Comparison of ENCODE assay signal across 16 cellular contexts in the genomic region with DNA sequence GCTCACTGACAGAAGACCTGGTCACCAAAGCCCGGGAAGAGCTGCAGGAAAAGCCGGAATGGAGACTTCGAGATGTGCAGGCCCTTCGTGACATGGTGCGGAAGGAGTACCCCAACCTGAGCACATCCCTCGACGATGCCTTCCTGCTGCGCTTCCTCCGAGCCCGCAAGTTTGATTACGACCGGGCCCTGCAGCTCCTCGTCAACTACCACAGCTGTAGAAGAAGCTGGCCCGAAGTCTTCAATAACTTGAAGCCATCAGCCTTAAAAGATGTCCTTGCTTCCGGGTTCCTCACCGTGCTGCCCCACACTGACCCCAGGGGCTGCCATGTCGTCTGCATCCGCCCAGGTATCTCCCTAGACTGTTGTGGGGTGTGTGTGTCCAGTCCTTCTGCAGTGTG. TPM values are rescaled to one million over a fixed set of nuclear protein-coding genes. Genes with fewer than 3 reads are reported as not detected.
DNase-seq lines count a peak whose midpoint lies in the region; ATAC-seq, FAIRE-seq and TF ChIP-seq lines count a peak whose summit lies in the region.
"Had no signal": no experiment of that assay in that cellular context is flagged by ENCODE, and none has a peak within 500 bp of the region (broad histone marks: within the 10 kb centered on the region; RNA-seq: fewer than 3 reads in every experiment).

No MANE protein-coding gene starts in this region.

- peaks cover 23% of the 10 kb centered on the region for H3K4me1 Mint-ChIP-seq in stimulated activated effector memory CD8-positive, alpha-beta T cell treated with anti-CD3 and anti-CD28 coated beads, Interleukin-12 subunit alpha, Interleukin-12 subunit beta, amount 100 ng/mL, for 72 hours
- H3K4me1 Mint-ChIP-seq in type B pancreatic cell (ENCODE audit: unreplicated experiment) = peaks cover 9% of the 10 kb centered on the region
- H3K4me1 Mint-ChIP-seq in GM23338 = peaks cover 11% of the 10 kb centered on the region; the same call in 2 of the 3 replicates

- CTCF ChIA-PET in IMR-90 (lab: Yijun Ruan, JAX) = interaction anchor here (0.6 kb wide), 1 partner anchor 93 kb away, joined by 3 read pairs; no protein-coding TSS in a partner anchor
- CTCF ChIA-PET in HepG2 (lab: Yijun Ruan, JAX; ENCODE audit: low intra/inter-chr PET ratio, low total read pairs) = no interaction called here

- peaks cover 36% of the 10 kb centered on the region for H3K4me1 ChIP-seq in BLaER1
- H3K4me1 ChIP-seq in IMR-90 (ENCODE audit: control insufficient read depth, insufficient read depth, low read length) = peaks cover 4% of the 10 kb centered on the region; the same call in 1 of the 2 replicates
- H3K4me1 ChIP-seq in HepG2 (ENCODE audit: insufficient read depth, low read length) = peaks cover 17% of the 10 kb centered on the region
- peaks cover 4% of the 10 kb centered on the region; the same call in 1 of the 2 replicates for H3K4me1 ChIP-seq in GM23338 (ENCODE audit: insufficient read depth)
- peaks cover 6% of the 10 kb centered on the region for H3K4me1 ChIP-seq in MM.1S (ENCODE audit: low read length)
- H3K4me1 ChIP-seq: BE2C had no signal

- TF ChIP-seq CTCF in IMR-90 (conservative IDR thresholded peaks at IDR 0.05; ENCODE audit: low read depth, low read length) = no peak
- no peak for TF ChIP-seq CTCF in HepG2 (CRISPR knock-in tag; IDR thresholded peaks at IDR 0.05)
- no peak for TF ChIP-seq CTCF in type B pancreatic cell (conservative IDR thresholded peaks at IDR 0.05)
- no peak for TF ChIP-seq CTCF in GM23338 (conservative IDR thresholded peaks at IDR 0.05; ENCODE audit: low read depth in 2 of 2)
- TF ChIP-seq CTCF in MM.1S (IDR thresholded peaks at IDR 0.05; ENCODE audit: low read length) = no peak

- H3K36me3 Mint-ChIP-seq in stimulated activated effector memory CD8-positive, alpha-beta T cell treated with anti-CD3 and anti-CD28 coated beads, Interleukin-12 subunit alpha, Interleukin-12 subunit beta, amount 100 ng/mL, for 72 hours = peaks cover 63% of the 10 kb centered on the region
- H3K36me3 Mint-ChIP-seq in type B pancreatic cell = peaks cover 3% of the 10 kb centered on the region
- H3K36me3 Mint-ChIP-seq in GM23338 (ENCODE audit: low read depth) = peaks cover 16% of the 10 kb centered on the region
- H3K36me3 Mint-ChIP-seq: IgD-negative memory B cell had no signal

- dilution Hi-C loops in IMR-90 (cut with HindIII; ENCODE audit: low sequenced_read_pairs, unreplicated experiment) = no loop called here

- no peak overlapping the region for H2BK20ac ChIP-seq in IMR-90 (ENCODE audit: low read depth, low read length)

- no peak for DNase-seq in IMR-90
- DNase-seq in HepG2 (ENCODE audit: low spot score) = no peak
- no peak for DNase-seq in stimulated activated effector memory CD8-positive, alpha-beta T cell treated with anti-CD3 and anti-CD28 coated beads, Interleukin-12 subunit alpha, Interleukin-12 subunit beta, amount 100 ng/mL, for 72 hours (ENCODE audit: low spot score in 2 of 2)
- DNase-seq in GDM1 (lab: John Stamatoyannopoulos, UW) = no peak
- no peak for DNase-seq in type B pancreatic cell (ENCODE audit: extremely low spot score, unreplicated experiment)
- DNase-seq in GM23338 (ENCODE audit: low spot score) = no peak
- no peak for DNase-seq in MM.1S
- DNase-seq: BE2C, DMS53, GOT3, H9 had no signal

- no peak overlapping the region for H3K56ac ChIP-seq in IMR-90 (ENCODE audit: extremely low read depth, insufficient read depth, low read length)

- TF ChIP-seq RAD21 in IMR-90 (IDR thresholded peaks at IDR 0.05; ENCODE audit: low read length) (no peak), HepG2 (CRISPR knock-in tag; IDR thresholded peaks at IDR 0.05) (no peak)

- intact Hi-C loops in IMR-90 (cut with micrococcal nuclease) = no loop called here
- intact Hi-C loops in HepG2 (cut with micrococcal nuclease; ENCODE audit: unreplicated experiment) = no loop called here

- H3K23ac ChIP-seq in IMR-90 (ENCODE audit: low read depth, low read length) = no peak overlapping the region

- no peaks in the 10 kb centered on the region for H3K9me2 ChIP-seq in GM23338 (ENCODE audit: insufficient read depth)
- H3K9me2 ChIP-seq in MM.1S (replicated peaks; ENCODE audit: insufficient read depth, low read length) = no peaks in the 10 kb centered on the region

- H3K27me3 ChIP-seq in BLaER1 (no peaks in the 10 kb centered on the region), IMR-90 (ENCODE audit: control insufficient read depth, insufficient read depth, low read length) (no peaks in the 10 kb centered on the region), HepG2 (ENCODE audit: control insufficient read depth in 1 of 2, insufficient read depth in 2 of 2, low read length in 2 of 2) (no peaks in the 10 kb centered on the region; a peak in 1 of 5 replicates), GM23338 (ENCODE audit: insufficient read depth) (no peaks in the 10 kb centered on the region), MM.1S (replicated peaks; ENCODE audit: insufficient read depth, low read length) (no peaks in the 10 kb centered on the region)
- H3K27me3 ChIP-seq: BE2C had no signal

- no peak overlapping the region for H3K4me3 Mint-ChIP-seq in stimulated activated effector memory CD8-positive, alpha-beta T cell treated with anti-CD3 and anti-CD28 coated beads, Interleukin-12 subunit alpha, Interleukin-12 subunit beta, amount 100 ng/mL, for 72 hours
- H3K4me3 Mint-ChIP-seq in type B pancreatic cell (no peak overlapping the region), GM23338 (no peak overlapping the region)
- H3K4me3 Mint-ChIP-seq: H9 had no signal

- no peak overlapping the region for H2BK15ac ChIP-seq in IMR-90 (ENCODE audit: low read depth, low read length)

- H3K36me3 ChIP-seq in BLaER1 (peaks cover 45% of the 10 kb centered on the region), IMR-90 (ENCODE audit: control insufficient read depth, insufficient read depth, low read length) (peaks cover 28% of the 10 kb centered on the region), HepG2 (replicated peaks in 1 of 2; ENCODE audit: control insufficient read depth in 1 of 2, insufficient read depth in 2 of 2, low read length in 2 of 2) (peaks cover 13 to 39% of the 10 kb centered on the region in 2 experiments), GM23338 (ENCODE audit: insufficient read depth) (no peaks in the 10 kb centered on the region), MM.1S (replicated peaks; ENCODE audit: insufficient read depth, low read length) (no peaks in the 10 kb centered on the region)

- no peaks in the 10 kb centered on the region for H3K9me3 Mint-ChIP-seq in stimulated activated effector memory CD8-positive, alpha-beta T cell treated with anti-CD3 and anti-CD28 coated beads, Interleukin-12 subunit alpha, Interleukin-12 subunit beta, amount 100 ng/mL, for 72 hours
- H3K9me3 Mint-ChIP-seq in type B pancreatic cell (no peaks in the 10 kb centered on the region), GM23338 (no peaks in the 10 kb centered on the region)
- H3K9me3 Mint-ChIP-seq: H9, IgD-negative memory B cell had no signal

- H3K27me3 Mint-ChIP-seq in type B pancreatic cell (no peaks in the 10 kb centered on the region), GM23338 (ENCODE audit: insufficient read depth, low read depth, poor library complexity) (peaks cover 9% of the 10 kb centered on the region)
- H3K27me3 Mint-ChIP-seq: IgD-negative memory B cell had no signal

- H3K4ac ChIP-seq in IMR-90 (ENCODE audit: low read depth, low read length) = no peak overlapping the region

- TF ChIP-seq POLR2A in IMR-90 (IDR thresholded peaks at IDR 0.05; ENCODE audit: low read depth, low read length) (no peak), HepG2 (IDR thresholded peaks at IDR 0.05; ENCODE audit: insufficient read depth in 1 of 2, low read depth in 2 of 2, low read length in 2 of 2) (no peak)

- ATAC-seq in IMR-90 (ENCODE audit: low read depth) (no peak), HepG2 (no peak), GM23338 (no peak)
- ATAC-seq in stimulated activated effector memory CD8-positive, alpha-beta T cell treated with anti-CD3 and anti-CD28 coated beads, Interleukin-12 subunit alpha, Interleukin-12 subunit beta, amount 100 ng/mL, for 72 hours = no peak

- no peak overlapping the region for H2AK5ac ChIP-seq in IMR-90 (ENCODE audit: low read depth, low read length)

- H4K20me1 ChIP-seq in BLaER1 = peaks cover 27% of the 10 kb centered on the region
- no peaks in the 10 kb centered on the region; the same call in 1 of the 2 replicates for H4K20me1 ChIP-seq in IMR-90 (ENCODE audit: insufficient read depth, low read length)
- no peaks in the 10 kb centered on the region for H4K20me1 ChIP-seq in HepG2 (ENCODE audit: insufficient read depth, low read length)
- H4K20me1 ChIP-seq in GM23338 (replicated peaks; ENCODE audit: insufficient read depth) = no peaks in the 10 kb centered on the region; the same call in 1 of the 2 replicates
- no peaks in the 10 kb centered on the region for H4K20me1 ChIP-seq in MM.1S (ENCODE audit: insufficient read depth, low read length)

- no peak for FAIRE-seq in HepG2 (lab: Jason Lieb, UNC)
- FAIRE-seq: A204.1, GM12878, GM18507 had no signal

- no peak overlapping the region for H3K18ac ChIP-seq in IMR-90 (ENCODE audit: low read depth, low read length)

- no peak overlapping the region for H4K5ac ChIP-seq in IMR-90 (ENCODE audit: low read depth, low read length)

- H4K91ac ChIP-seq in IMR-90 (ENCODE audit: insufficient read depth, low read depth, low read length) = no peak overlapping the region

- peaks cover 27 to 54% of the 10 kb centered on the region in 2 experiments for H3K79me1 ChIP-seq in IMR-90 (ENCODE audit: low read depth in 1 of 2, low read length in 2 of 2)

- H3K9me1 ChIP-seq in IMR-90 (ENCODE audit: insufficient read depth, low read length) = peaks cover 11% of the 10 kb centered on the region; the same call in 1 of the 2 replicates

- H2AFZ ChIP-seq in IMR-90 (replicated peaks; ENCODE audit: low read length, poor library complexity) (no peak overlapping the region), HepG2 (ENCODE audit: low read length) (no peak overlapping the region), GM23338 (no peak overlapping the region), MM.1S (ENCODE audit: low read length) (no peak overlapping the region)

- POLR2A ChIA-PET in IMR-90 (lab: Charles Lee; ENCODE audit: unreplicated experiment) (no interaction called here), HepG2 (lab: Yijun Ruan, JAX) (interaction anchor here (1.1 kb wide), 1 partner anchor 23 kb away, joined by 3 read pairs; no protein-coding TSS in a partner anchor)

- no peak overlapping the region for H2BK5ac ChIP-seq in IMR-90 (ENCODE audit: low read depth, low read length, poor library complexity, severe bottlenecking)

- peak overlapping the region; percentile 63 for H3K27ac Mint-ChIP-seq in stimulated activated effector memory CD8-positive, alpha-beta T cell treated with anti-CD3 and anti-CD28 coated beads, Interleukin-12 subunit alpha, Interleukin-12 subunit beta, amount 100 ng/mL, for 72 hours
- H3K27ac Mint-ChIP-seq in type B pancreatic cell = no peak overlapping the region
- no peak overlapping the region for H3K27ac Mint-ChIP-seq in GM23338
- H3K27ac Mint-ChIP-seq: H9 had no signal

- 0 out of 2 replicates have a peak overlapping the region, but pooled peaks have one; percentile 47 for H3K27ac ChIP-seq in BLaER1
- H3K27ac ChIP-seq in IMR-90 (ENCODE audit: insufficient read depth, low read length) = no peak overlapping the region
- no peak overlapping the region for H3K27ac ChIP-seq in HepG2 (ENCODE audit: extremely low read length, insufficient read depth, low read length)
- no peak overlapping the region for H3K27ac ChIP-seq in GM23338 (ENCODE audit: low read depth)
- H3K27ac ChIP-seq in MM.1S (ENCODE audit: low read length) = no peak overlapping the region

- H4K8ac ChIP-seq in IMR-90 (ENCODE audit: low read depth in 2 of 2, low read length in 2 of 2) = no peak overlapping the region

- H2BK120ac ChIP-seq in IMR-90 (ENCODE audit: low read depth, low read length) = no peak overlapping the region

- H3K9me3 ChIP-seq in BLaER1 = no peaks in the 10 kb centered on the region
- H3K9me3 ChIP-seq in IMR-90 (ENCODE audit: control insufficient read depth, insufficient read depth, low read length) = no peaks in the 10 kb centered on the region
- no peaks in the 10 kb centered on the region for H3K9me3 ChIP-seq in HepG2 (ENCODE audit: low read length)
- H3K9me3 ChIP-seq in MM.1S (replicated peaks; ENCODE audit: insufficient read depth, low read length) = no peaks in the 10 kb centered on the region
- H3K9me3 ChIP-seq: BE2C had no signal

- H2AK9ac ChIP-seq in IMR-90 (replicated peaks; ENCODE audit: low read depth, low read length, poor library complexity) = peak overlapping the region; percentile 31

- H3F3A ChIP-seq in GM23338 (replicated peaks; ENCODE audit: low read depth) = no peaks in the 10 kb centered on the region
- no peaks in the 10 kb centered on the region for H3F3A ChIP-seq in MM.1S (ENCODE audit: insufficient read depth, low read length)

- H3K4me2 ChIP-seq in BLaER1 = peak overlapping the region; percentile 62
- no peak overlapping the region for H3K4me2 ChIP-seq in IMR-90 (ENCODE audit: low read depth, low read length)
- H3K4me2 ChIP-seq in HepG2 (ENCODE audit: low read depth, low read length) = no peak overlapping the region
- H3K4me2 ChIP-seq in GM23338 = no peak overlapping the region
- no peak overlapping the region for H3K4me2 ChIP-seq in MM.1S (ENCODE audit: low read depth, low read length)

- H3K79me2 ChIP-seq in HepG2 (ENCODE audit: insufficient read depth, low read length) = peaks cover 12% of the 10 kb centered on the region
- peaks cover 7% of the 10 kb centered on the region for H3K79me2 ChIP-seq in GM23338 (replicated peaks; ENCODE audit: insufficient read depth)
- peaks cover 15% of the 10 kb centered on the region for H3K79me2 ChIP-seq in MM.1S (ENCODE audit: low read length)

- in situ Hi-C loops in IMR-90 (cut with MboI; ENCODE audit: low sequenced_read_pairs) (loop anchor here (25.0 kb wide), 1 partner anchor 1307 kb away; a partner anchor contains a TSS), HepG2 (cut with HindIII; ENCODE audit: extremely low pct_ligation_motif_present, low pct_unique_long_range_greater_than_20kb) (no loop called here)

- H3K14ac ChIP-seq in IMR-90 (replicated peaks; ENCODE audit: low read depth, low read length) = no peak overlapping the region

- 93% methylated on average over 11 of the region's 18 CpGs; no CpG with 5 or more reads in 1 of the 2 experiments for WGBS in IMR-90 (ENCODE audit: extremely low coverage in 2 of 2, insufficient read length in 1 of 2), 2 experiments
- 95% methylated on average over 18 of the region's 18 CpGs for WGBS in HepG2 (ENCODE audit: low lambda C conversion rate)

- H3K9ac ChIP-seq in BLaER1 (peak overlapping the region; percentile 37), IMR-90 (ENCODE audit: low read depth, low read length) (no peak overlapping the region), HepG2 (ENCODE audit: insufficient read depth, low read depth, low read length) (no peak overlapping the region), MM.1S (ENCODE audit: low read length) (no peak overlapping the region)

- TF ChIP-seq EP300 in HepG2 (IDR thresholded peaks at IDR 0.05; ENCODE audit: low read depth in 2 of 2, low read length in 2 of 2) (no peak), HepG2 (CRISPR knock-in tag; IDR thresholded peaks at IDR 0.05; ENCODE audit: borderline replicate concordance) (no peak)

- no TSS peak for BruUV-seq in IMR-90 (replicated peaks; lab: Mats Ljungman, UMichigan)
- no TSS peak for BruUV-seq in HepG2 (replicated peaks; lab: Mats Ljungman, UMichigan)

- H3K4me3 ChIP-seq in BLaER1 (no peak overlapping the region), IMR-90 (ENCODE audit: insufficient read depth, low read depth, low read length) (no peak overlapping the region), HepG2 (replicated peaks in 1 of 3; ENCODE audit: insufficient read depth in 1 of 3, low read depth in 2 of 3, low read length in 3 of 3) (no peak overlapping the region), GM23338 (no peak overlapping the region), MM.1S (ENCODE audit: low read length) (no peak overlapping the region)
- H3K4me3 ChIP-seq: GM12878 had no signal

RNA-seq across cellular contexts. Expression of a gene that starts 4.4 kb away (rescaled TPM):
- total RNA-seq in IMR-90 (2012; rRNA removed) (8.2 and 11.9 TPM in 2 replicates), HepG2 (2016; rRNA removed; fragmentation: Illumina TruSeq; extraction: Trizol) (18.8 and 25.0 TPM in 2 replicates), type B pancreatic cell (ENCODE audit: low replicate concordance) (20.8 and 21.5 TPM in 2 replicates)
- polyA plus RNA-seq in IMR-90 (2012; rRNA removed) (18.1 and 18.8 TPM in 2 replicates), HepG2 (2011; rRNA removed) (4.3 and 6.5 TPM in 2 replicates), GM23338 (2016; fragmentation: Nextera tagmentation; extraction: Ambion mirVana) (3.5 and 3.7 TPM in 2 replicates)
- 8.8 and 17.5 TPM in 2 replicates for polyA plus RNA-seq in IMR-90 (2012; cell fraction: cytosol; rRNA removed)
- 17.9 and 18.6 TPM in 2 replicates for polyA plus RNA-seq in IMR-90 (2012; cell fraction: nucleus; rRNA removed; ENCODE audit: low replicate concordance)
- total RNA-seq in HepG2 (2016; cell fraction: cytosol; rRNA removed; fragmentation: Illumina TruSeq; extraction: Trizol; ENCODE audit: low read depth) = 5.5 and 6.4 TPM in 2 replicates
- total RNA-seq in HepG2 (2016; cell fraction: insoluble cytoplasmic fraction; rRNA removed; fragmentation: Illumina TruSeq; extraction: Trizol) = 18.9 and 20.5 TPM in 2 replicates
- total RNA-seq in HepG2 (2016; cell fraction: membrane; rRNA removed; fragmentation: Illumina TruSeq; extraction: Trizol) = 9.4 and 11.1 TPM in 2 replicates
- total RNA-seq in HepG2 (2016; cell fraction: nucleus; rRNA removed; fragmentation: Illumina TruSeq; extraction: Trizol) = 12.8 and 13.9 TPM in 2 replicates
- 2.9 and 4.0 TPM in 2 replicates for polyA plus RNA-seq in HepG2 (2011; cell fraction: cytosol; rRNA removed)
- polyA plus RNA-seq in HepG2 (2011; cell fraction: nucleus; rRNA removed) = 7.3 and 9.9 TPM in 2 replicates
- polyA plus RNA-seq in HepG2 (2012) = 6.4 and 9.2 TPM in 2 replicates
- polyA plus RNA-seq in HepG2 (2016; cell fraction: cytosol; fragmentation: Illumina TruSeq; extraction: Trizol; ENCODE audit: low read depth) = 0.79 and 1.3 TPM in 2 replicates
- polyA plus RNA-seq in HepG2 (2016; cell fraction: insoluble cytoplasmic fraction; fragmentation: Illumina TruSeq; extraction: Trizol; ENCODE audit: low read depth) = 16.0 and 18.5 TPM in 2 replicates
- 3.7 and 4.2 TPM in 2 replicates for polyA plus RNA-seq in HepG2 (2016; cell fraction: membrane; fragmentation: Illumina TruSeq; extraction: Trizol; ENCODE audit: low read depth)
- 19.0 and 22.5 TPM in 2 replicates for polyA plus RNA-seq in HepG2 (2016; cell fraction: nucleus; fragmentation: Illumina TruSeq; extraction: Trizol; ENCODE audit: insufficient read depth, low read depth)
- 13.1 and 21.0 TPM in 2 replicates for polyA minus RNA-seq in HepG2 (2011; rRNA and poly(A)+ RNA removed; ENCODE audit: low replicate concordance)
- 5.7 and 6.9 TPM in 2 replicates for polyA minus RNA-seq in HepG2 (2011; cell fraction: cytosol; rRNA and poly(A)+ RNA removed)
- polyA minus RNA-seq in HepG2 (2011; cell fraction: nucleus; rRNA and poly(A)+ RNA removed) = 6.1 and 6.7 TPM in 2 replicates
- total RNA-seq in GM23338 (2014; rRNA removed; shearing (Covaris generic)) = 10.2 TPM in 2 replicates

RNA-seq across cellular contexts. Expression of a gene that starts 41.8 kb away (rescaled TPM):
- 88.3 and 101 TPM in 2 replicates for total RNA-seq in IMR-90 (2012; rRNA removed)
- polyA plus RNA-seq in IMR-90 (2012; rRNA removed) = 132 TPM in 2 replicates
- 80.8 and 87.4 TPM in 2 replicates for polyA plus RNA-seq in IMR-90 (2012; cell fraction: cytosol; rRNA removed)
- 53.6 and 92.5 TPM in 2 replicates for polyA plus RNA-seq in IMR-90 (2012; cell fraction: nucleus; rRNA removed; ENCODE audit: low replicate concordance)
- total RNA-seq in HepG2 (2016; rRNA removed; fragmentation: Illumina TruSeq; extraction: Trizol) = 53.5 and 82.0 TPM in 2 replicates
- 18.2 and 23.6 TPM in 2 replicates for total RNA-seq in HepG2 (2016; cell fraction: cytosol; rRNA removed; fragmentation: Illumina TruSeq; extraction: Trizol; ENCODE audit: low read depth)
- 60.4 and 86.2 TPM in 2 replicates for total RNA-seq in HepG2 (2016; cell fraction: insoluble cytoplasmic fraction; rRNA removed; fragmentation: Illumina TruSeq; extraction: Trizol)
- 40.1 and 41.9 TPM in 2 replicates for total RNA-seq in HepG2 (2016; cell fraction: membrane; rRNA removed; fragmentation: Illumina TruSeq; extraction: Trizol)
- 61.2 and 69.4 TPM in 2 replicates for total RNA-seq in HepG2 (2016; cell fraction: nucleus; rRNA removed; fragmentation: Illumina TruSeq; extraction: Trizol)
- polyA plus RNA-seq in HepG2 (2011; rRNA removed) = 208 and 226 TPM in 2 replicates
- 233 and 277 TPM in 2 replicates for polyA plus RNA-seq in HepG2 (2011; cell fraction: cytosol; rRNA removed)
- polyA plus RNA-seq in HepG2 (2011; cell fraction: nucleus; rRNA removed) = 99.3 and 112 TPM in 2 replicates
- polyA plus RNA-seq in HepG2 (2012) = 113 and 127 TPM in 2 replicates
- 14.1 and 17.6 TPM in 2 replicates for polyA plus RNA-seq in HepG2 (2016; cell fraction: cytosol; fragmentation: Illumina TruSeq; extraction: Trizol; ENCODE audit: low read depth)
- polyA plus RNA-seq in HepG2 (2016; cell fraction: insoluble cytoplasmic fraction; fragmentation: Illumina TruSeq; extraction: Trizol; ENCODE audit: low read depth) = 45.2 and 48.0 TPM in 2 replicates
- 24.9 and 28.0 TPM in 2 replicates for polyA plus RNA-seq in HepG2 (2016; cell fraction: membrane; fragmentation: Illumina TruSeq; extraction: Trizol; ENCODE audit: low read depth)
- polyA plus RNA-seq in HepG2 (2016; cell fraction: nucleus; fragmentation: Illumina TruSeq; extraction: Trizol; ENCODE audit: insufficient read depth, low read depth) = 80.9 and 84.6 TPM in 2 replicates
- polyA minus RNA-seq in HepG2 (2011; rRNA and poly(A)+ RNA removed; ENCODE audit: low replicate concordance) = 441 and 695 TPM in 2 replicates
- polyA minus RNA-seq in HepG2 (2011; cell fraction: cytosol; rRNA and poly(A)+ RNA removed) = 196 and 254 TPM in 2 replicates
- polyA minus RNA-seq in HepG2 (2011; cell fraction: nucleus; rRNA and poly(A)+ RNA removed) = 98.0 and 139 TPM in 2 replicates
- 47.1 and 65.6 TPM in 2 replicates for total RNA-seq in type B pancreatic cell (ENCODE audit: low replicate concordance)
- 25.4 and 33.0 TPM in 2 replicates for total RNA-seq in GM23338 (2014; rRNA removed; shearing (Covaris generic))
- polyA plus RNA-seq in GM23338 (2016; fragmentation: Nextera tagmentation; extraction: Ambion mirVana) = 18.1 and 18.6 TPM in 2 replicates
